ENCODE assay signal across 22 cellular contexts in the genomic region with DNA sequence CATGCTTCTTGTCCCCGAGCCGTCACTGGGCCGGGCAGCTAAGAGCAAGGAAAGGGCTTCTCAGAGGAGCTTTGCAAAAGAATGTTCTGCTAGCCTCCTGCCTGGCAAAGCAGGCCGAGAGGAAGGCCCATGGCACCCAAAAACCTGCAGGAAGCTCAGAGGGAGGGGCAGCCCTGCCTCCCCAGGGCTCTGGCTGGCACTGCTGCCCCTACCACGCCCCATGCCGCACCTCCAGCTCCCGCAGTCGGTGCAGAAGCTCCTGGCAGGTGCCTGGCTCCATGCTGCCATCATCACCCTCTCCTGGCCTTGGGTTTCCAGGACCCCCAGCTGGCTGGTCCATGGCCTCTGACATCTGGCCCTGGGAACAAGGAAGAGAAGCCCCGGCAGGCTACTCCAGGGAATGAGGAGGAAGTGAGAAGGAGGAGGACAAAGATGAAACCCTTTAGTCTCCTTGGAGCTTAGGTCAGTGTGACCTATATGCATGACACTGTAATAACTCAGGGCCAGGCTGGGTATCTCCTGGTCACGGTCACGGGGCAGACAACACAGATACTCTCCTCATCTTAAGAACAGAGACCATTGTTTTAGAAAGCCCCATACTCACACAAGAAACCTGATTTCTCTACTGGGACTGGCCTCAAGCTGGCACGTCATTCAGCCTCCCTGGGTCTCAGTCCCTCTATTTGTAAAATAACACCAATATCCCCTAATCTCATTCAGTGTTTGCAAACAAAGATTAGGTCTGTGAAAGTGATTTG.
"Had no signal": no experiment of that assay in that cellular context is flagged by ENCODE, and none has a peak within 500 bp of the region (broad histone marks: within the 10 kb centered on the region; RNA-seq: fewer than 3 reads in every experiment).

No MANE protein-coding gene starts in this region.

- H3K4me3 ChIP-seq: K562 had no signal

- ATAC-seq: activated CD8-positive, alpha-beta memory T cell treated with anti-CD3 and anti-CD28 coated beads, Interleukin-2, amount 10 ng/mL, durations not matched to agents 7 days and 5 days; K562; Panc1; T-helper 17 cell had no signal

- DNase-seq: activated B cell treated with CpG ODN at 0.5 μM for 24 hours; activated CD4-positive, alpha-beta T cell treated with anti-CD3 and anti-CD28 coated beads for 1 hour; activated CD4-positive, alpha-beta T cell treated with anti-CD3 and anti-CD28 coated beads, Interleukin-2, amount 10 ng/mL, durations not matched to agents 24 days and 14 days; activated CD4-positive, alpha-beta T cell treated with anti-CD3 and anti-CD28 coated beads, Interleukin-2, amount 50 U/mL, for 48 hours; activated CD8-positive, alpha-beta memory T cell treated with anti-CD3 and anti-CD28 coated beads, Interleukin-2, amount 10 ng/mL, durations not matched to agents 7 days and 5 days; activated effector memory CD4-positive, alpha-beta T cell treated with Interleukin-2 at 50 U/mL for 16 hours; activated naive CD4-positive, alpha-beta T cell treated with anti-CD3 and anti-CD28 coated beads for 36 hours; activated T-cell treated with anti-CD3 and anti-CD28 coated beads, Interleukin-2, amount 50 U/mL, for 24 hours; amygdala; Karpas-422; NCI-H1105 treated with DMSO at 0.1 percent for 48 hours; NCI-H1436 treated with DMSO at 0.1 percent for 48 hours; NCI-H187 treated with DMSO at 0.1 percent for 48 hours; NCI-H2081 treated with DMSO at 0.1 percent for 48 hours; NCI-H446; NCI-H524; RPMI8226; SHP77 treated with DMSO at 0.1 percent for 48 hours; T-helper 17 cell; T-helper 9 cell had no signal
